In the genomic region with DNA sequence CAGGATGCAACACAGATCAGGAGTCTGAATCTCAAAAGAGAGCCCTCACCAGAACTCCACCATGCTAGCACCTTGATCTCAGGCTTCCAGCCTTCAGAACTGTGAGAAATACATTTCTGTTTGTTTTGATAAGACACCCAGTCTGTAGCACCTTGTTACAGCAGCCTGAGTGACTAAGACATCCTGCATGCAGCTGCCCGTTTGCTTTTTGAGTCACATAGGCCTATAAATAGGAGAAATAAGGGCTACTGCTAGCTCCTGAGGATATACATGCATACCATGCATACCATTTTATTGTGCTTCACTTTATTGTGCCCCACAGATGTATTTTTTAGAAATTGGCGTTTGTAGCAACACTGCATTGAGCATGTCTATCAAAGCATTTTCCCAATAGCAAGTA, we compare ENCODE assay signal across 13 cellular contexts.
DNase-seq lines count a peak whose midpoint lies in the region; ATAC-seq and TF ChIP-seq lines count a peak whose summit lies in the region.
"Had no signal": no experiment of that assay in that cellular context is flagged by ENCODE, and none has a peak within 500 bp of the region (broad histone marks: within the 10 kb centered on the region; RNA-seq: fewer than 3 reads in every experiment).

No MANE protein-coding gene starts in this region.

- H3K4me1 ChIP-seq in HCT116 (ENCODE audit: control insufficient read depth in 1 of 2, insufficient read depth in 2 of 2, low read length in 2 of 2), result peaks cover 9 to 32% of the 10 kb centered on the region in 2 experiments; a peak in 3 of 4 replicates
- H3K4me1 ChIP-seq in skeletal muscle satellite cell (ENCODE audit: control insufficient read depth, insufficient read depth, low read length), result peaks cover 43% of the 10 kb centered on the region
- H3K4me1 ChIP-seq: Peyer's patch, stomach had no signal

- H3K27me3 ChIP-seq in HCT116 (ENCODE audit: insufficient read depth, low read length) (no peaks in the 10 kb centered on the region), skeletal muscle satellite cell (ENCODE audit: control insufficient read depth, insufficient read depth, low read length) (no peaks in the 10 kb centered on the region)
- H3K27me3 ChIP-seq: ovary, Peyer's patch, stomach had no signal

- H4K20me1 ChIP-seq in HCT116 (ENCODE audit: insufficient read depth), result no peaks in the 10 kb centered on the region

- H3K9ac ChIP-seq in HCT116 (ENCODE audit: low read length), result no peak overlapping the region
- no peak overlapping the region for H3K9ac ChIP-seq in skeletal muscle satellite cell (ENCODE audit: low read depth, low read length)

- H3K9me2 ChIP-seq in HCT116 (ENCODE audit: insufficient read depth), result no peaks in the 10 kb centered on the region

- DNase-seq in HCT116 (ENCODE audit: low read depth, low spot score), result no peak
- DNase-seq in SW 1271 (lab: John Stamatoyannopoulos, UW), result peak; percentile 61 to 86
- DNase-seq in fibroblast of pulmonary artery (ENCODE audit: low read depth), result peak; percentile 85
- DNase-seq: activated T-cell treated with anti-CD3 and anti-CD28 coated beads for 4 hours, Karpas-422, ovary, Peyer's patch, stomach, WERI-Rb-1 had no signal

- intact Hi-C loops in HCT116 (cut with micrococcal nuclease), result no loop called here

- no peaks in the 10 kb centered on the region for H3K79me2 ChIP-seq in HCT116 (ENCODE audit: insufficient read depth, low read length)

- peak; percentile 85 for ATAC-seq in HCT116
- no peak for ATAC-seq in GM19455 (IDR thresholded peaks at IDR 0.05; ENCODE audit: unreplicated experiment)
- ATAC-seq in GM21390 (IDR thresholded peaks at IDR 0.05; ENCODE audit: unreplicated experiment), result no peak
- ATAC-seq in HG02678 (IDR thresholded peaks at IDR 0.05; ENCODE audit: unreplicated experiment), result no peak

- POLR2A ChIA-PET in HCT116 (lab: Charles Lee), result no interaction called here

- no peak for TF ChIP-seq RAD21 in HCT116 (IDR thresholded peaks at IDR 0.05; ENCODE audit: low read depth)

- no peak for TF ChIP-seq POLR2A in HCT116 (IDR thresholded peaks at IDR 0.05; ENCODE audit: borderline replicate concordance, extremely low read depth, insufficient read depth, insufficient read length)

- BruUV-seq in HCT116 (replicated peaks; lab: Mats Ljungman, UMichigan), result no TSS peak

- CTCF ChIA-PET in HCT116 (lab: Charles Lee), result no interaction called here

- H3K36me3 ChIP-seq in HCT116 (ENCODE audit: control insufficient read depth in 1 of 2, insufficient read depth in 2 of 2, low read length in 2 of 2), result no peaks in the 10 kb centered on the region
- H3K36me3 ChIP-seq in skeletal muscle satellite cell (ENCODE audit: insufficient read depth, low read length), result no peaks in the 10 kb centered on the region
- H3K36me3 ChIP-seq: ovary, Peyer's patch, stomach, WERI-Rb-1 had no signal

- RAD21 ChIA-PET in HCT116 (lab: Charles Lee; ENCODE audit: low non-redundant PET in 1 of 2, low total read pairs in 2 of 2, uncharacterized antibody in 2 of 2, unreplicated experiment in 2 of 2), result no interaction called here

- no peak overlapping the region for H2AFZ ChIP-seq in HCT116 (ENCODE audit: low read depth, low read length, poor library complexity, severe bottlenecking)

- H3K9me3 ChIP-seq in HCT116 (ENCODE audit: control insufficient read depth in 1 of 2, insufficient read depth in 1 of 2, low read depth in 1 of 2, low read length in 2 of 2), result no peaks in the 10 kb centered on the region; a peak in 1 of 4 replicates
- no peaks in the 10 kb centered on the region for H3K9me3 ChIP-seq in skeletal muscle satellite cell (replicated peaks; ENCODE audit: low read length)
- H3K9me3 ChIP-seq: ovary, Peyer's patch had no signal

- H3K27ac ChIP-seq in HCT116 (ENCODE audit: low read depth, low read length), result no peak overlapping the region
- H3K27ac ChIP-seq: ovary, Peyer's patch, stomach, WERI-Rb-1 had no signal

- H3K4me3 ChIP-seq in HCT116 (replicated peaks in 1 of 2; ENCODE audit: low read depth in 1 of 2, low read length in 2 of 2), result no peak overlapping the region
- H3K4me3 ChIP-seq in fibroblast of pulmonary artery (replicated peaks; ENCODE audit: low read depth, low read length), result no peak overlapping the region
- no peak overlapping the region for H3K4me3 ChIP-seq in skeletal muscle satellite cell (ENCODE audit: low read length)
- H3K4me3 ChIP-seq: ovary, Peyer's patch, stomach had no signal

- no peak for TF ChIP-seq CTCF in HCT116 (IDR thresholded peaks at IDR 0.05 in 2 of 3, conservative IDR thresholded peaks at IDR 0.05 in 1 of 3; ENCODE audit: borderline replicate concordance in 1 of 3, insufficient read depth in 1 of 3, low read depth in 2 of 3, low read length in 2 of 3)
- TF ChIP-seq CTCF in fibroblast of pulmonary artery (IDR thresholded peaks at IDR 0.05; ENCODE audit: low read length, missing control alignments), result no peak

- H3K4me2 ChIP-seq in HCT116 (ENCODE audit: low read length) (peak overlapping the region; percentile 51), skeletal muscle satellite cell (ENCODE audit: low read length) (peak overlapping the region; percentile 14)

TF ChIP-seq in HCT116, 20 proteins besides CTCF, POLR2A, EP300 and RAD21:
- TF ChIP-seq, protein P1, sequence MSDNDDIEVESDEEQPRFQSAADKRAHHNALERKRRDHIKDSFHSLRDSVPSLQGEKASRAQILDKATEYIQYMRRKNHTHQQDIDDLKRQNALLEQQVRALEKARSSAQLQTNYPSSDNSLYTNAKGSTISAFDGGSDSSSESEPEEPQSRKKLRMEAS (IDR thresholded peaks at IDR 0.05), result no peak
- TF ChIP-seq FOSL1 (IDR thresholded peaks at IDR 0.05; ENCODE audit: low read depth), result peak; percentile 17; the same call in 1 of the 2 replicates
